10 cellular contexts compared by ENCODE assay signal in genomic region chrX:21975827-21976226, GRCh38. TPM values are rescaled to one million over a fixed set of nuclear protein-coding genes. Genes with fewer than 3 reads are reported as not detected.
A peak's percentile ranks its signal among the peaks of the same experiment; 100 is the strongest.
DNase-seq lines count a peak whose midpoint lies in the region; ATAC-seq, FAIRE-seq and TF ChIP-seq lines count a peak whose summit lies in the region.
"Had no signal": no experiment of that assay in that cellular context is flagged by ENCODE, and none has a peak within 500 bp of the region (broad histone marks: within the 10 kb centered on the region; RNA-seq: fewer than 3 reads in every experiment).

No MANE protein-coding gene starts in this region.

- WGBS in small intestine, 3 donors = 55 to 63% (median 62%) methylated on average over 6 of the region's 6 CpGs

- TF ChIP-seq EP300 in Ishikawa (IDR thresholded peaks at IDR 0.05; ENCODE audit: borderline replicate concordance) = no peak

- DNase-seq in AG09319 (ENCODE audit: extremely low read depth, low read depth) = peak; percentile 29
- no peak for DNase-seq in coronary artery (ENCODE audit: low spot score)
- peak; percentile 28 for DNase-seq in myocyte (ENCODE audit: low read depth)
- DNase-seq in activated gamma-delta T cell treated with Interleukin-2 at 50 U/mL for 16 hours = no peak
- no peak for DNase-seq in small intestine
- DNase-seq: activated CD8-positive, alpha-beta T cell treated with anti-CD3 and anti-CD28 coated beads, Interleukin-2, amount 10 ng/mL, durations not matched to agents 7 days and 5 days; NCI-H2029 treated with DMSO at 0.1 percent for 48 hours had no signal

- H3K4me3 ChIP-seq in coronary artery (no peak overlapping the region), small intestine (ENCODE audit: low read depth in 1 of 2, low read length in 2 of 2) (no peak overlapping the region)

- ATAC-seq in GM21367 (IDR thresholded peaks at IDR 0.05; ENCODE audit: unreplicated experiment) (no peak), HG02981 (IDR thresholded peaks at IDR 0.05; ENCODE audit: unreplicated experiment) (no peak)
- ATAC-seq: activated CD8-positive, alpha-beta T cell treated with anti-CD3 and anti-CD28 coated beads, Interleukin-2, amount 10 ng/mL, durations not matched to agents 7 days and 5 days had no signal

- TF ChIP-seq CTCF in AG09319 (IDR thresholded peaks at IDR 0.05; ENCODE audit: low read depth, low read length) (peak; percentile 55), coronary artery (IDR thresholded peaks at IDR 0.05) (peak; percentile 20)

- peaks cover 6 to 9% of the 10 kb centered on the region in 2 donors for H3K4me1 ChIP-seq in small intestine (ENCODE audit: control insufficient read depth in 2 of 2, insufficient read depth in 1 of 2, low read depth in 1 of 2, low read length in 1 of 2)

- no peaks in the 10 kb centered on the region for H3K27me3 ChIP-seq in small intestine (ENCODE audit: control insufficient read depth in 2 of 2, insufficient read depth in 2 of 2, low read length in 2 of 2)

- no peaks in the 10 kb centered on the region for H3K36me3 ChIP-seq in small intestine (ENCODE audit: control insufficient read depth in 2 of 2, insufficient read depth in 2 of 2, low read length in 2 of 2)

- no peaks in the 10 kb centered on the region for H3K9me3 ChIP-seq in small intestine (ENCODE audit: control insufficient read depth, low read depth)

- TF ChIP-seq RAD21 in Ishikawa (IDR thresholded peaks at IDR 0.05; ENCODE audit: low read depth) = peak; percentile 8; the same call in 1 of the 2 replicates

- no peak for FAIRE-seq in small intestine (lab: Jason Lieb, UNC)

- H3K27ac ChIP-seq in coronary artery = no peak overlapping the region
- no peak overlapping the region for H3K27ac ChIP-seq in small intestine (ENCODE audit: low read depth in 1 of 2, low read length in 1 of 2)

TF ChIP-seq in Ishikawa, 13 proteins besides CTCF, POLR2A, EP300 and RAD21:
- TF ChIP-seq TAF1 (IDR thresholded peaks at IDR 0.05; ENCODE audit: low read depth) (no peak), CREB1 (IDR thresholded peaks at IDR 0.05; ENCODE audit: low read depth) (no peak), EGR1 (IDR thresholded peaks at IDR 0.05) (no peak), NFIC (IDR thresholded peaks at IDR 0.05) (no peak), REST (IDR thresholded peaks at IDR 0.05; ENCODE audit: low read depth) (no peak), TCF12 (IDR thresholded peaks at IDR 0.05; ENCODE audit: low read depth) (no peak), TEAD4 (IDR thresholded peaks at IDR 0.05) (no peak), MAX (IDR thresholded peaks at IDR 0.05) (no peak), CEBPB (IDR thresholded peaks at IDR 0.05) (no peak), YY1 (IDR thresholded peaks at IDR 0.05; ENCODE audit: low read depth) (no peak), ZBTB7A (IDR thresholded peaks at IDR 0.05; ENCODE audit: low read depth) (no peak), FOXM1 (IDR thresholded peaks at IDR 0.05; ENCODE audit: borderline replicate concordance, low read depth) (no peak)
- TF ChIP-seq, protein P1, sequence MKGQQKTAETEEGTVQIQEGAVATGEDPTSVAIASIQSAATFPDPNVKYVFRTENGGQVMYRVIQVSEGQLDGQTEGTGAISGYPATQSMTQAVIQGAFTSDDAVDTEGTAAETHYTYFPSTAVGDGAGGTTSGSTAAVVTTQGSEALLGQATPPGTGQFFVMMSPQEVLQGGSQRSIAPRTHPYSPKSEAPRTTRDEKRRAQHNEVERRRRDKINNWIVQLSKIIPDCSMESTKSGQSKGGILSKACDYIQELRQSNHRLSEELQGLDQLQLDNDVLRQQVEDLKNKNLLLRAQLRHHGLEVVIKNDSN (IDR thresholded peaks at IDR 0.05) = no peak

RNA-seq across cellular contexts. Expression of gene SMS, which starts 35.3 kb away (rescaled TPM):
- 60.0 and 65.3 TPM in 2 replicates for total RNA-seq in myocyte
- 39.1 TPM for polyA plus RNA-seq in myocyte (2012)
- 10 to 100 TPM; 60.3 to 89.2 (median 87.0) TPM for polyA plus RNA-seq in small intestine

RNA-seq across cellular contexts. Expression of gene PHEX, which starts 56.3 kb away (rescaled TPM):
- total RNA-seq in myocyte = 0.05 and 0.13 TPM in 2 replicates
- 0.05 TPM for polyA plus RNA-seq in myocyte (2012)
- polyA plus RNA-seq in small intestine = under 1 TPM; 0.40 to 0.67 (median 0.54) TPM

Comparison
In these comparisons a context has a peak if more than half of its experiments do, and no peak if none do; other contexts are left out.
1. DNase-seq: peak in AG09319 (single experiment) and myocyte (single experiment); none in coronary artery (single experiment), activated gamma-delta T cell treated with Interleukin-2 at 50 U/mL for 16 hours (single experiment) and small intestine (single experiment).